Comparison of ENCODE assay signal across 8 cellular contexts in the genomic region with DNA sequence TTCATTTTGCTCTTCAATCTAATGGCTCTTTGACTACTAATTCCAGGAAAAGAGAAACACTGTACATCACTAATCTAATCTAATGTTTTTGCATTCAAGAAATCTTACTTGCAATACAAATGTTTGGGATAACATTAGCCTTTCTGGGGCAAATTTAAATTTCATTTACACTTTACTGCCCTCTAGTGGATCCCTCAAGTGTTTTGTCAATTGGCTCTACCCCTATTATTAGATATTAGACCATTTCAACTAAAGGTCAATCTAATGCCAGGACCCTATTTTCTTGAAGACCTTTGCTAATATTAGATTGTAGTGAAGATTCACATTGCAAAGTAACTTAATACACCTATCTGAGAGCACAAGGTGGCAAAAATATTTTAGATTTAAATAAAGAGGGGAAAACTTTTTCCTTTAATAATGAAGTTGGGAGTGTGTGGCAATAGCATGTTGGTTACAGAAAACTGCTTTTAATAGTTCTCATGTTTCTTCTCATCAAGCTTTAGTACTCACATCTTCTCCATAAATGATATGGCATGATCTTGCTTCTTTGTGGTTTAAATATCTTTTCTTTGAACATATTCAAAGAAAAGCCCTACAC. TPM values are rescaled to one million over a fixed set of nuclear protein-coding genes. Genes with fewer than 3 reads are reported as not detected.
A peak's percentile ranks its signal among the peaks of the same experiment; 100 is the strongest.
DNase-seq lines count a peak whose midpoint lies in the region; ATAC-seq, FAIRE-seq and TF ChIP-seq lines count a peak whose summit lies in the region.

No MANE protein-coding gene starts in this region.

- no peak overlapping the region for H3K4me2 ChIP-seq in IMR-90 (ENCODE audit: low read depth, low read length)

- peak; percentile 68 for TF ChIP-seq CTCF in D721Med (IDR thresholded peaks at IDR 0.05; ENCODE audit: insufficient read depth, missing control alignments)
- peak; percentile 64 for TF ChIP-seq CTCF in IMR-90 (conservative IDR thresholded peaks at IDR 0.05; ENCODE audit: low read depth, low read length)
- TF ChIP-seq CTCF in type B pancreatic cell (conservative IDR thresholded peaks at IDR 0.05), result peak; percentile 83

- H3K9ac ChIP-seq in IMR-90 (ENCODE audit: low read depth, low read length), result no peak overlapping the region

- no peak overlapping the region for H2BK15ac ChIP-seq in IMR-90 (ENCODE audit: low read depth, low read length)

- POLR2A ChIA-PET in IMR-90 (lab: Charles Lee; ENCODE audit: unreplicated experiment), result no interaction called here
- POLR2A ChIA-PET in activated CD4-positive, alpha-beta T cell treated with anti-CD3 and anti-CD28 coated beads for 36 hours (lab: Charles Lee), result interaction anchor here (1.0 kb wide), 1 partner anchor 45 kb away, joined by 3 read pairs; no protein-coding TSS in a partner anchor

- no peaks in the 10 kb centered on the region for H3K79me1 ChIP-seq in IMR-90 (ENCODE audit: low read depth in 1 of 2, low read length in 2 of 2)

- H4K20me1 ChIP-seq in IMR-90 (ENCODE audit: insufficient read depth, low read length), result no peaks in the 10 kb centered on the region

- intact Hi-C loops in IMR-90 (cut with micrococcal nuclease), result loop anchor here (1.0 to 5.0 kb wide), 2 partner anchors 200 to 235 kb away; no protein-coding TSS in a partner anchor
- intact Hi-C loops in activated CD4-positive, alpha-beta T cell treated with anti-CD3 and anti-CD28 coated beads for 36 hours (cut with DNase I, micrococcal nuclease), result loop anchor here (2.0 to 5.0 kb wide), 2 partner anchors 100 to 199 kb away; no protein-coding TSS in a partner anchor

- no peaks in the 10 kb centered on the region for H3K9me3 ChIP-seq in IMR-90 (ENCODE audit: control insufficient read depth, insufficient read depth, low read length)

- H3K4me1 ChIP-seq in IMR-90 (ENCODE audit: control insufficient read depth, insufficient read depth, low read length), result no peaks in the 10 kb centered on the region

- peak; percentile 59 for TF ChIP-seq RAD21 in IMR-90 (IDR thresholded peaks at IDR 0.05; ENCODE audit: low read length)

- no peak overlapping the region for H2AK5ac ChIP-seq in IMR-90 (ENCODE audit: low read depth, low read length)

- dilution Hi-C loops in IMR-90 (cut with HindIII; ENCODE audit: low sequenced_read_pairs, unreplicated experiment), result no loop called here

- in situ Hi-C loops in IMR-90 (cut with MboI; ENCODE audit: low sequenced_read_pairs), result no loop called here

- no peak overlapping the region for H4K8ac ChIP-seq in IMR-90 (ENCODE audit: low read depth in 2 of 2, low read length in 2 of 2)

- H4K5ac ChIP-seq in IMR-90 (ENCODE audit: low read depth, low read length), result no peak overlapping the region

- H3K14ac ChIP-seq in IMR-90 (replicated peaks; ENCODE audit: low read depth, low read length), result no peak overlapping the region

- no peak overlapping the region for H3K18ac ChIP-seq in IMR-90 (ENCODE audit: low read depth, low read length)

- H2BK5ac ChIP-seq in IMR-90 (ENCODE audit: low read depth, low read length, poor library complexity, severe bottlenecking), result no peak overlapping the region

- H3K4me1 Mint-ChIP-seq in type B pancreatic cell (ENCODE audit: unreplicated experiment), result peaks cover 8% of the 10 kb centered on the region
- H3K4me1 Mint-ChIP-seq in activated CD4-positive, alpha-beta T cell treated with anti-CD3 and anti-CD28 coated beads for 36 hours, result peaks cover 12% of the 10 kb centered on the region

- no peak overlapping the region for H2AFZ ChIP-seq in IMR-90 (replicated peaks; ENCODE audit: low read length, poor library complexity)

- peak overlapping the region; percentile 30 for H3K4me3 Mint-ChIP-seq in type B pancreatic cell
- H3K4me3 Mint-ChIP-seq in activated CD4-positive, alpha-beta T cell treated with anti-CD3 and anti-CD28 coated beads for 36 hours, result no peak overlapping the region

- peaks cover 23% of the 10 kb centered on the region for H3K27me3 Mint-ChIP-seq in type B pancreatic cell
- peaks cover 20% of the 10 kb centered on the region for H3K27me3 Mint-ChIP-seq in activated CD4-positive, alpha-beta T cell treated with anti-CD3 and anti-CD28 coated beads for 36 hours

- H3K4ac ChIP-seq in IMR-90 (ENCODE audit: low read depth, low read length), result no peak overlapping the region

- no peak overlapping the region for H3K27ac Mint-ChIP-seq in type B pancreatic cell
- no peak overlapping the region for H3K27ac Mint-ChIP-seq in activated CD4-positive, alpha-beta T cell treated with anti-CD3 and anti-CD28 coated beads for 36 hours

- no peaks in the 10 kb centered on the region for H3K36me3 Mint-ChIP-seq in type B pancreatic cell
- no peaks in the 10 kb centered on the region for H3K36me3 Mint-ChIP-seq in activated CD4-positive, alpha-beta T cell treated with anti-CD3 and anti-CD28 coated beads for 36 hours (ENCODE audit: low read depth)

- H3K56ac ChIP-seq in IMR-90 (ENCODE audit: extremely low read depth, insufficient read depth, low read length), result no peak overlapping the region

- H3K27me3 ChIP-seq in IMR-90 (ENCODE audit: control insufficient read depth, insufficient read depth, low read length), result peaks cover 22% of the 10 kb centered on the region

- TF ChIP-seq POLR2A in IMR-90 (IDR thresholded peaks at IDR 0.05; ENCODE audit: low read depth, low read length), result no peak

- no peaks in the 10 kb centered on the region for H3K36me3 ChIP-seq in IMR-90 (ENCODE audit: control insufficient read depth, insufficient read depth, low read length)

- BruUV-seq in IMR-90 (replicated peaks; lab: Mats Ljungman, UMichigan), result no TSS peak

- no peak overlapping the region for H4K91ac ChIP-seq in IMR-90 (ENCODE audit: insufficient read depth, low read depth, low read length)

- CTCF ChIA-PET in IMR-90 (lab: Yijun Ruan, JAX), result interaction anchor here (0.6 kb wide), 1 partner anchor 1451 kb away, joined by 3 read pairs; no protein-coding TSS in a partner anchor
- CTCF ChIA-PET in activated CD4-positive, alpha-beta T cell treated with anti-CD3 and anti-CD28 coated beads for 36 hours (lab: Charles Lee), result interaction anchor here (1.0 to 5.2 kb wide), 9 partner anchors 11 to 236 kb away, joined by 3 to 24 read pairs (median 4); a partner anchor contains a TSS

- no peak overlapping the region for H3K4me3 ChIP-seq in IMR-90 (ENCODE audit: insufficient read depth, low read depth, low read length)

- H3K9me1 ChIP-seq in IMR-90 (ENCODE audit: insufficient read depth, low read length), result no peaks in the 10 kb centered on the region

- H2AK9ac ChIP-seq in IMR-90 (replicated peaks; ENCODE audit: low read depth, low read length, poor library complexity), result no peak overlapping the region

- no peak for DNase-seq in D721Med (ENCODE audit: insufficient read length, low spot score)
- peak; percentile 57 for DNase-seq in IMR-90
- peak; percentile 41 for DNase-seq in SW480 (ENCODE audit: low spot score)
- DNase-seq in globus pallidus (ENCODE audit: low spot score), result peak; percentile 63
- no peak for DNase-seq in type B pancreatic cell (ENCODE audit: extremely low spot score, unreplicated experiment)
- no peak for DNase-seq in activated CD4-positive, alpha-beta T cell treated with anti-CD3 and anti-CD28 coated beads for 36 hours
- DNase-seq in activated effector memory CD4-positive, alpha-beta T cell treated with Interleukin-2 at 50 U/mL for 16 hours, result no peak

- H2BK120ac ChIP-seq in IMR-90 (ENCODE audit: low read depth, low read length), result no peak overlapping the region

- H2BK20ac ChIP-seq in IMR-90 (ENCODE audit: low read depth, low read length), result no peak overlapping the region

- no peak overlapping the region for H3K23ac ChIP-seq in IMR-90 (ENCODE audit: low read depth, low read length)

- peak; percentile 85 for FAIRE-seq in D721Med (lab: Jason Lieb, UNC)

- ATAC-seq in IMR-90 (ENCODE audit: low read depth) (peak; percentile 36; the same call in 1 of the 2 replicates), GM21529 (IDR thresholded peaks at IDR 0.05; ENCODE audit: unreplicated experiment) (no peak)
- no peak for ATAC-seq in activated CD4-positive, alpha-beta T cell treated with anti-CD3 and anti-CD28 coated beads for 36 hours

- no peak overlapping the region for H3K27ac ChIP-seq in IMR-90 (ENCODE audit: insufficient read depth, low read length)

- H3K9me3 Mint-ChIP-seq in type B pancreatic cell, result no peaks in the 10 kb centered on the region
- no peaks in the 10 kb centered on the region for H3K9me3 Mint-ChIP-seq in activated CD4-positive, alpha-beta T cell treated with anti-CD3 and anti-CD28 coated beads for 36 hours (ENCODE audit: low read depth)

TF ChIP-seq in IMR-90, 13 proteins besides CTCF, POLR2A, EP300 and RAD21:
- TF ChIP-seq SMC3 (IDR thresholded peaks at IDR 0.05; ENCODE audit: low read depth, low read length) (peak; percentile 36), MXI1 (IDR thresholded peaks at IDR 0.05; ENCODE audit: borderline replicate concordance, low read depth, low read length) (no peak)

RNA-seq across cellular contexts. Expression of a gene that starts 5.0 kb away (rescaled TPM):
- not detected in 2 replicates for total RNA-seq in IMR-90 (2012; rRNA removed)
- polyA plus RNA-seq in IMR-90 (2012; rRNA removed), result not detected in 2 replicates
- not detected in 2 replicates for polyA plus RNA-seq in IMR-90 (2012; cell fraction: cytosol; rRNA removed)
- not detected in 2 replicates for polyA plus RNA-seq in IMR-90 (2012; cell fraction: nucleus; rRNA removed; ENCODE audit: low replicate concordance)
- total RNA-seq in type B pancreatic cell (ENCODE audit: low replicate concordance), result 1.7 and 2.0 TPM in 2 replicates
- total RNA-seq in activated CD4-positive, alpha-beta T cell treated with anti-CD3 and anti-CD28 coated beads for 36 hours, result under 1 TPM; 0.61 to 0.73 TPM

RNA-seq across cellular contexts. Expression of a gene that starts 11.6 kb away (rescaled TPM):
- total RNA-seq in IMR-90 (2012; rRNA removed) (32.8 and 48.6 TPM in 2 replicates), type B pancreatic cell (ENCODE audit: low replicate concordance) (38.7 and 45.8 TPM in 2 replicates)
- polyA plus RNA-seq in IMR-90 (2012; rRNA removed), result 4.5 and 8.1 TPM in 2 replicates
- 1.2 and 1.5 TPM in 2 replicates for polyA plus RNA-seq in IMR-90 (2012; cell fraction: cytosol; rRNA removed)
- polyA plus RNA-seq in IMR-90 (2012; cell fraction: nucleus; rRNA removed; ENCODE audit: low replicate concordance), result 1.3 and 12.9 TPM in 2 replicates
- total RNA-seq in activated CD4-positive, alpha-beta T cell treated with anti-CD3 and anti-CD28 coated beads for 36 hours, result 10 to 100 TPM; 40.1 to 47.2 TPM

Comparison
In these comparisons a context has a peak if more than half of its experiments do, and no peak if none do; other contexts are left out.
1. DNase-seq: peak in IMR-90 (single experiment), SW480 (single experiment) and globus pallidus (single experiment); none in D721Med (single experiment), type B pancreatic cell (single experiment), activated CD4-positive, alpha-beta T cell treated with anti-CD3 and anti-CD28 coated beads for 36 hours (single experiment) and activated effector memory CD4-positive, alpha-beta T cell treated with Interleukin-2 at 50 U/mL for 16 hours (single experiment).
2. Peak in every context shown above with its lines, with median percentiles within 50 percentile points of each other: CTCF ChIP-seq.